ENCODE assay signal across 26 cellular contexts in the genomic region with DNA sequence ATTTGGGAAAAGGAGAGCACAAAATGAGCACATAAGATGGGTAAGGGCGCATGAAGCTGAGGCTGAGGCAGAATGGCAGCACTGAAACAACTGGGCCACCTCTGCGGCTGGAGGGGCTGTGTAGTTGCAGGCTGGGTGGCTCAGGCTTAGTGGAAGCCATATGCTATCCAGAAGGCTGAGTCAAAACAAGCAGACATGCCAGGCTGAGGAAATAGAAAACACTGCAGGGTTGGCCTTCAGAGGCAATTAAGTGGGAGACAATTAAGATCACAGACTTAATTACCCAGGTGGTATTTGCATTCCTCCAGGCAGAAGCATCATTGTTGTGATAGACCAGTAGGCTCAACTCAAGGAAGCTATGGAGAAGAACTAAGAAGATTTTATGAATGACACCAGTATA.
"Had no signal": no experiment of that assay in that cellular context is flagged by ENCODE, and none has a peak within 500 bp of the region (broad histone marks: within the 10 kb centered on the region; RNA-seq: fewer than 3 reads in every experiment).

No MANE protein-coding gene starts in this region.

- H3K4me3 ChIP-seq: ascending aorta, dorsolateral prefrontal cortex, gastroesophageal sphincter, ovary, prostate gland, thoracic aorta, upper lobe of right lung had no signal

- H3K4me1 ChIP-seq: ascending aorta, gastroesophageal sphincter, prostate gland, upper lobe of right lung had no signal

- H3K27me3 Mint-ChIP-seq: activated CD4-positive, alpha-beta memory T cell treated with anti-CD3 and anti-CD28 coated beads, Interleukin-2, amount 10 ng/mL, durations not matched to agents 7 days and 5 days; activated T-helper 17 cell treated with anti-CD3 and anti-CD28 coated beads, Interleukin-2, amount 50 U/mL, for 72 hours; central memory CD8-positive, alpha-beta T cell had no signal

- H3K36me3 ChIP-seq: ascending aorta, brain microvascular endothelial cell, gastroesophageal sphincter, ovary, prostate gland, thoracic aorta, upper lobe of right lung had no signal

- H3K36me3 Mint-ChIP-seq: activated naive CD4-positive, alpha-beta T cell treated with anti-CD3 and anti-CD28 coated beads, Interleukin-2, amount 50 U/mL, for 72 hours; mesothelial cell of epicardium; natural killer cell had no signal

- H3K27ac Mint-ChIP-seq: activated CD4-positive, alpha-beta memory T cell treated with anti-CD3 and anti-CD28 coated beads, Interleukin-2, amount 10 ng/mL, durations not matched to agents 7 days and 5 days; activated naive CD4-positive, alpha-beta T cell treated with anti-CD3 and anti-CD28 coated beads, Interleukin-2, amount 50 U/mL, for 72 hours; activated T-helper 17 cell treated with anti-CD3 and anti-CD28 coated beads, Interleukin-2, amount 50 U/mL, for 72 hours; effector memory CD8-positive, alpha-beta T cell; mesothelial cell of epicardium; natural killer cell; T-helper 1 cell treated with Interleukin-12 subunit alpha and Interleukin-12 subunit beta and Interleukin-4 antibody, amounts not matched to agents 30 μg/mL and 1 μg/mL, for 36 hours had no signal

- H3K27ac ChIP-seq: ascending aorta, brain microvascular endothelial cell, dorsolateral prefrontal cortex, gastroesophageal sphincter, ovary, prostate gland, thoracic aorta, upper lobe of right lung had no signal

- ATAC-seq: activated naive CD4-positive, alpha-beta T cell treated with anti-CD3 and anti-CD28 coated beads, Interleukin-2, amount 50 U/mL, for 72 hours; activated T-helper 17 cell treated with anti-CD3 and anti-CD28 coated beads, Interleukin-2, amount 50 U/mL, for 72 hours; effector memory CD8-positive, alpha-beta T cell; gastroesophageal sphincter; left ventricle myocardium superior; right cardiac atrium; upper lobe of right lung had no signal

- H3K9me3 ChIP-seq: ascending aorta, gastroesophageal sphincter, ovary, prostate gland, thoracic aorta, upper lobe of right lung had no signal

- H3K9me3 Mint-ChIP-seq: activated CD4-positive, alpha-beta memory T cell treated with anti-CD3 and anti-CD28 coated beads, Interleukin-2, amount 10 ng/mL, durations not matched to agents 7 days and 5 days; activated naive CD4-positive, alpha-beta T cell treated with anti-CD3 and anti-CD28 coated beads, Interleukin-2, amount 50 U/mL, for 72 hours; activated T-helper 17 cell treated with anti-CD3 and anti-CD28 coated beads, Interleukin-2, amount 50 U/mL, for 72 hours; central memory CD8-positive, alpha-beta T cell; effector memory CD8-positive, alpha-beta T cell; mesothelial cell of epicardium; natural killer cell; T-helper 1 cell treated with Interleukin-12 subunit alpha and Interleukin-12 subunit beta and Interleukin-4 antibody, amounts not matched to agents 30 μg/mL and 1 μg/mL, for 36 hours had no signal

- H3K4me3 Mint-ChIP-seq: activated CD4-positive, alpha-beta memory T cell treated with anti-CD3 and anti-CD28 coated beads, Interleukin-2, amount 10 ng/mL, durations not matched to agents 7 days and 5 days; activated T-helper 17 cell treated with anti-CD3 and anti-CD28 coated beads, Interleukin-2, amount 50 U/mL, for 72 hours; central memory CD8-positive, alpha-beta T cell; effector memory CD8-positive, alpha-beta T cell; mesothelial cell of epicardium; natural killer cell; T-helper 1 cell treated with Interleukin-12 subunit alpha and Interleukin-12 subunit beta and Interleukin-4 antibody, amounts not matched to agents 30 μg/mL and 1 μg/mL, for 36 hours had no signal

- DNase-seq: activated CD4-positive, alpha-beta memory T cell treated with anti-CD3 and anti-CD28 coated beads, Interleukin-2, amount 10 ng/mL, durations not matched to agents 7 days and 5 days; activated CD4-positive, alpha-beta T cell treated with anti-CD3 and anti-CD28 coated beads for 48 hours; activated T-cell treated with anti-CD3 and anti-CD28 coated beads, Interleukin-2, amount 50 U/mL, for 1 hour; brain microvascular endothelial cell; dorsolateral prefrontal cortex; effector memory CD8-positive, alpha-beta T cell; hypothalamus; left ventricle myocardium superior; mammary epithelial cell; natural killer cell; ovary; right cardiac atrium; stimulated activated CD4-positive, alpha-beta T cell treated with anti-CD3 and anti-CD28 coated beads, Interleukin-4, amount 100 ng/mL, for 24 hours; stimulated activated naive CD4-positive, alpha-beta T cell treated with Interleukin-2 at 50 U/mL for 16 hours; T1000; upper lobe of right lung had no signal

- H3K27me3 ChIP-seq: ascending aorta, brain microvascular endothelial cell, dorsolateral prefrontal cortex, gastroesophageal sphincter, ovary, upper lobe of right lung had no signal

- FAIRE-seq: colon had no signal

- H3K4me1 Mint-ChIP-seq: activated CD4-positive, alpha-beta memory T cell treated with anti-CD3 and anti-CD28 coated beads, Interleukin-2, amount 10 ng/mL, durations not matched to agents 7 days and 5 days; activated T-helper 17 cell treated with anti-CD3 and anti-CD28 coated beads, Interleukin-2, amount 50 U/mL, for 72 hours; central memory CD8-positive, alpha-beta T cell; mesothelial cell of epicardium; natural killer cell had no signal
